14 cellular contexts compared by ENCODE assay signal in the genomic region with DNA sequence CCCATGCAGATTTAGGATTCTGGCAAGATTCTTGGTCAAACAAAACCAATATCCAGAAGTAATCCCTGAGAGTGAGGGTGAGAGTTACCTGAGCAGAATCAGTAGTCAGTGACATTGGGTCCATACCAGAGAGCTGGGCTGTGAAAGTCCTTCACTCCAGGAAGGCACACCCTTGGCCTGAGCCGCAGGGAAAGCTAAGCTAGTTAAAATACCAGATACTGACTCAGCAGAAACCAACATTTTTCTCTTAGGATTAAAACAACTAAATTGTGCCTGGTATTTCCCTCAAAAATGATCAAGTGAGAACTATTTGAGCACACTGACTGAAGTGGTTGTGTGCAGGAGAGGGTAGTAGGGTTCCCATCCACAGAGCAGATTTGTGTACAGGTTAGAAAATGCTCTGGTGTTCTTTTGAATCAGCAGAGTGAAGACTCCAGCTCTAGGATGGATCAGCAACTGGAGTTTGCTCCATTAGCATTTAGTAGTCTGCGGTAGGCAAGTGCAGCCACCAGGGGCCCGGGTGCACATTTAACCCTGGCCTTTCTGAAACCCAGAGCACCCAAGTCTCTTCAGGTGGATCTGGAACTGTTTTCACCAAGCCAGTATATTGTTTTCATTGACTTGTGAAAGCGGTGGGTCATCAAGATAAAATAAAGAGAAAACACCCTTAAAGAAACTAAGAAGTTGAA.
DNase-seq lines count a peak whose midpoint lies in the region; ATAC-seq, FAIRE-seq and TF ChIP-seq lines count a peak whose summit lies in the region.
"Had no signal": no experiment of that assay in that cellular context is flagged by ENCODE, and none has a peak within 500 bp of the region (broad histone marks: within the 10 kb centered on the region; RNA-seq: fewer than 3 reads in every experiment).

No MANE protein-coding gene starts in this region.

- no peaks in the 10 kb centered on the region for H3K9me3 Mint-ChIP-seq in chondrocyte (ENCODE audit: low read depth)
- H3K9me3 Mint-ChIP-seq in CD4-positive, alpha-beta T cell = no peaks in the 10 kb centered on the region
- H3K9me3 Mint-ChIP-seq: natural killer cell had no signal

- TF ChIP-seq CTCF in AG10803 (conservative IDR thresholded peaks at IDR 0.05; ENCODE audit: low read length) (peak; percentile 10; the same call in 1 of the 2 replicates), chondrocyte (IDR thresholded peaks at IDR 0.05) (peak; percentile 29), testis (IDR thresholded peaks at IDR 0.05) (no peak)
- TF ChIP-seq CTCF in CD4-positive, alpha-beta T cell (IDR thresholded peaks at IDR 0.05) = no peak

- H3K36me3 Mint-ChIP-seq in chondrocyte (ENCODE audit: low read depth) = peaks cover 4% of the 10 kb centered on the region
- no peaks in the 10 kb centered on the region for H3K36me3 Mint-ChIP-seq in CD4-positive, alpha-beta T cell (ENCODE audit: low read depth)
- H3K36me3 Mint-ChIP-seq: natural killer cell; stimulated activated naive B cell treated with anti-CD40 and anti-IgM and Interleukin-4, amounts not matched to agents 10 μg/mL and 1 μg/mL and 100 μg/mL, for 72 hours had no signal

- whole genome bisulfite sequencing in testis, 2 donors = 57 to 58% methylated on average over 4 of the region's 4 CpGs

- no peak overlapping the region for H3K4me3 ChIP-seq in AG10803 (ENCODE audit: low read length)
- H3K4me3 ChIP-seq in testis = no peak overlapping the region

- no peaks in the 10 kb centered on the region for H3K36me3 ChIP-seq in testis (ENCODE audit: low read depth, missing control alignments)

- CTCF ChIA-PET in CD4-positive, alpha-beta T cell (lab: Charles Lee) = no interaction called here

- POLR2A ChIA-PET in CD4-positive, alpha-beta T cell (lab: Charles Lee) = no interaction called here

- no peak overlapping the region for H3K4me3 Mint-ChIP-seq in chondrocyte (ENCODE audit: unreplicated experiment)
- no peak overlapping the region for H3K4me3 Mint-ChIP-seq in CD4-positive, alpha-beta T cell
- H3K4me3 Mint-ChIP-seq: activated naive CD8-positive, alpha-beta T cell; natural killer cell; stimulated activated naive B cell treated with anti-CD40 and anti-IgM and Interleukin-4, amounts not matched to agents 10 μg/mL and 1 μg/mL and 100 μg/mL, for 72 hours had no signal

- DNase-seq in AG10803 (ENCODE audit: low read depth) (peak; percentile 58), HTR-8/SVneo (ENCODE audit: insufficient read length, low spot score) (no peak), chondrocyte (ENCODE audit: low spot score) (no peak), myocyte (ENCODE audit: low read depth) (peak; percentile 32), glomerular visceral epithelial cell (ENCODE audit: extremely low spot score) (no peak), testis (no peak)
- no peak for DNase-seq in CD4-positive, alpha-beta T cell
- DNase-seq: COR-L47; MV-4-11; natural killer cell; stimulated activated naive B cell treated with anti-CD40 and anti-IgM and Interleukin-4, amounts not matched to agents 10 μg/mL and 1 μg/mL and 100 μg/mL, for 72 hours; SW 1271 had no signal

- TF ChIP-seq POLR2A in testis (IDR thresholded peaks at IDR 0.05) = no peak

- H3K27ac ChIP-seq in CD4-positive, alpha-beta T cell (ENCODE audit: low read depth, low read length) = no peak overlapping the region
- H3K27ac ChIP-seq in testis = no peak overlapping the region

- no peaks in the 10 kb centered on the region for H3K4me1 ChIP-seq in testis

- no peak for ATAC-seq in CD4-positive, alpha-beta T cell (ENCODE audit: poor library complexity)
- ATAC-seq in GM18511 (IDR thresholded peaks at IDR 0.05; ENCODE audit: unreplicated experiment) = no peak
- ATAC-seq: natural killer cell; stimulated activated naive B cell treated with anti-CD40 and anti-IgM and Interleukin-4, amounts not matched to agents 10 μg/mL and 1 μg/mL and 100 μg/mL, for 72 hours had no signal

- H3K4me1 Mint-ChIP-seq in chondrocyte (ENCODE audit: low read depth) = peaks cover 12% of the 10 kb centered on the region
- H3K4me1 Mint-ChIP-seq in CD4-positive, alpha-beta T cell (ENCODE audit: low read depth) = no peaks in the 10 kb centered on the region
- H3K4me1 Mint-ChIP-seq: stimulated activated naive B cell treated with anti-CD40 and anti-IgM and Interleukin-4, amounts not matched to agents 10 μg/mL and 1 μg/mL and 100 μg/mL, for 72 hours had no signal

- H3K27me3 Mint-ChIP-seq in chondrocyte (ENCODE audit: low read depth) = peaks cover 46% of the 10 kb centered on the region
- peaks cover 33% of the 10 kb centered on the region for H3K27me3 Mint-ChIP-seq in CD4-positive, alpha-beta T cell

- peak; percentile 68 for FAIRE-seq in HTR-8/SVneo (lab: Jason Lieb, UNC)

- intact Hi-C loops in CD4-positive, alpha-beta T cell (cut with DNase I, micrococcal nuclease) = no loop called here
- intact Hi-C loops in testis (cut with DNase I; ENCODE audit: low total_unique reads) = no loop called here

- H3K9me3 ChIP-seq in CD4-positive, alpha-beta T cell (ENCODE audit: control insufficient read depth, low read length) = no peaks in the 10 kb centered on the region
- no peaks in the 10 kb centered on the region for H3K9me3 ChIP-seq in testis

- peak overlapping the region; percentile 29 for H3K27ac Mint-ChIP-seq in chondrocyte (ENCODE audit: unreplicated experiment)
- no peak overlapping the region for H3K27ac Mint-ChIP-seq in CD4-positive, alpha-beta T cell
- H3K27ac Mint-ChIP-seq: activated naive CD8-positive, alpha-beta T cell; natural killer cell; stimulated activated naive B cell treated with anti-CD40 and anti-IgM and Interleukin-4, amounts not matched to agents 10 μg/mL and 1 μg/mL and 100 μg/mL, for 72 hours had no signal

- peaks cover 4% of the 10 kb centered on the region for H3K27me3 ChIP-seq in CD4-positive, alpha-beta T cell (ENCODE audit: control insufficient read depth, insufficient read depth, low read length)
- no peaks in the 10 kb centered on the region for H3K27me3 ChIP-seq in testis

Comparison
In these comparisons a context has a peak if more than half of its experiments do, and no peak if none do; other contexts are left out.
1. DNase-seq: peak in AG10803 (single experiment) and myocyte (single experiment); none in HTR-8/SVneo (single experiment), chondrocyte (single experiment), glomerular visceral epithelial cell (single experiment), CD4-positive, alpha-beta T cell (0 of 10) and testis (single experiment).
2. CTCF ChIP-seq: peak in AG10803 (single experiment) and chondrocyte (single experiment); none in CD4-positive, alpha-beta T cell (single experiment) and testis (0 of 3).